8 cellular contexts compared by ENCODE assay signal in genomic region chr15:30470594-30471365, GRCh38. TPM values are rescaled to one million over a fixed set of nuclear protein-coding genes. Genes with fewer than 3 reads are reported as not detected.
A peak's percentile ranks its signal among the peaks of the same experiment; 100 is the strongest.
DNase-seq lines count a peak whose midpoint lies in the region; ATAC-seq, FAIRE-seq and TF ChIP-seq lines count a peak whose summit lies in the region.
"Not testable (repeated sequence)": the region's sequence is repeated elsewhere in the genome, so short reads cannot be mapped to it uniquely, and the experiment has no call there.

No MANE protein-coding gene starts in this region.

- not testable (repeated sequence) for H3K79me2 ChIP-seq in OCI-LY3 (ENCODE audit: low read length)

- H3K9me3 ChIP-seq in A549; OCI-LY3 (ENCODE audit: insufficient read depth, low read length); effector memory CD4-positive, alpha-beta T cell (ENCODE audit: control insufficient read depth, low read length); naive thymus-derived CD4-positive, alpha-beta T cell (ENCODE audit: control insufficient read depth in 2 of 3, low read length in 3 of 3): not testable (repeated sequence)

- H3K27ac ChIP-seq in A549 = peak overlapping the region; percentile 70 to 77; a peak in 5 of 6 replicates
- not testable (repeated sequence) for H3K27ac ChIP-seq in OCI-LY3 (ENCODE audit: low read length); effector memory CD4-positive, alpha-beta T cell (ENCODE audit: insufficient read depth, low read length, poor library complexity, severe bottlenecking)
- H3K27ac ChIP-seq in naive thymus-derived CD4-positive, alpha-beta T cell (ENCODE audit: low read depth, low read length) = peak overlapping the region; percentile 41

- H3K4me1 Mint-ChIP-seq in naive thymus-derived CD4-positive, alpha-beta T cell = not testable (repeated sequence)

- not testable (repeated sequence) for H3K27me3 Mint-ChIP-seq in naive thymus-derived CD4-positive, alpha-beta T cell

- not testable (repeated sequence) for H3K4me1 ChIP-seq in A549; OCI-LY3 (ENCODE audit: low read length); effector memory CD4-positive, alpha-beta T cell (ENCODE audit: control insufficient read depth, insufficient read depth, low read length, poor library complexity, severe bottlenecking); naive thymus-derived CD4-positive, alpha-beta T cell (ENCODE audit: control insufficient read depth in 2 of 2, insufficient read depth in 2 of 2, low read length in 2 of 2)

- TF ChIP-seq RAD21 in A549 (conservative IDR thresholded peaks at IDR 0.05 in 1 of 2, IDR thresholded peaks at IDR 0.05 in 1 of 2) = not testable (repeated sequence)

- not testable (repeated sequence) for TF ChIP-seq POLR2A in A549 (IDR thresholded peaks at IDR 0.05; ENCODE audit: low read length)

- POLR2A ChIA-PET in A549 (lab: Yijun Ruan, JAX); naive thymus-derived CD4-positive, alpha-beta T cell (lab: Charles Lee): not testable (repeated sequence)

- WGBS in A549 (ENCODE audit: missing lambda C conversion rate) = no CpG with 5 or more reads among the region's 89 CpGs

- H3K36me3 Mint-ChIP-seq in naive thymus-derived CD4-positive, alpha-beta T cell = not testable (repeated sequence)

- not testable (repeated sequence) for TF ChIP-seq CTCF in A549 (IDR thresholded peaks at IDR 0.05); OCI-LY3 (IDR thresholded peaks at IDR 0.05; ENCODE audit: low read depth, low read length)

- H3K9ac ChIP-seq in OCI-LY3 (ENCODE audit: low read length) = not testable (repeated sequence)

- H3K27ac Mint-ChIP-seq in naive thymus-derived CD4-positive, alpha-beta T cell = not testable (repeated sequence)

- CTCF ChIA-PET in A549 (lab: Yijun Ruan, JAX); naive thymus-derived CD4-positive, alpha-beta T cell (lab: Charles Lee): not testable (repeated sequence)

- not testable (repeated sequence) for H3K9me3 Mint-ChIP-seq in naive thymus-derived CD4-positive, alpha-beta T cell

- not testable (repeated sequence) for DNase-seq in A549 (ENCODE audit: low read depth in 1 of 2, low spot score in 1 of 2)
- DNase-seq in activated CD8-positive, alpha-beta memory T cell treated with anti-CD3 and anti-CD28 coated beads, Interleukin-2, amount 50 U/mL, for 48 hours = peak; percentile 70
- DNase-seq in effector memory CD4-positive, alpha-beta T cell = peak; percentile 34 to 45 (median 39)
- DNase-seq in naive thymus-derived CD4-positive, alpha-beta T cell = peak; percentile 36 to 84 (median 66)
- peak in 2 of 3 experiments; percentile 14 to 39 for DNase-seq in stimulated activated CD4-positive, alpha-beta T cell treated with anti-CD3 and anti-CD28 coated beads, TNF-alpha, amount 100 ng/mL, for 24 hours (ENCODE audit: low read depth in 3 of 3)

- H3K27me3 ChIP-seq in OCI-LY3 (ENCODE audit: low read depth, low read length); effector memory CD4-positive, alpha-beta T cell (replicated peaks; ENCODE audit: control insufficient read depth, insufficient read depth, low read length, poor library complexity, severe bottlenecking); naive thymus-derived CD4-positive, alpha-beta T cell (ENCODE audit: control insufficient read depth in 2 of 2, insufficient read depth in 2 of 2, low read length in 2 of 2): not testable (repeated sequence)

- FAIRE-seq in A549 (lab: Jason Lieb, UNC) = not testable (repeated sequence)

- H4K20me1 ChIP-seq in OCI-LY3 (ENCODE audit: insufficient read depth, low read length) = not testable (repeated sequence)

- ATAC-seq in A549 (peak; percentile 95), GM19328 (IDR thresholded peaks at IDR 0.05; ENCODE audit: unreplicated experiment) (peak; percentile 85), HG02852 (IDR thresholded peaks at IDR 0.05; ENCODE audit: unreplicated experiment) (peak; percentile 74)
- peak; percentile 98 for ATAC-seq in naive thymus-derived CD4-positive, alpha-beta T cell

- not testable (repeated sequence) for H3K36me3 ChIP-seq in OCI-LY3 (replicated peaks; ENCODE audit: low read depth, low read length); effector memory CD4-positive, alpha-beta T cell (ENCODE audit: control insufficient read depth, insufficient read depth, low read length); naive thymus-derived CD4-positive, alpha-beta T cell (ENCODE audit: control insufficient read depth in 2 of 3, insufficient read depth in 3 of 3, low read length in 3 of 3)

- H3K4me3 Mint-ChIP-seq in naive thymus-derived CD4-positive, alpha-beta T cell = not testable (repeated sequence)

- not testable (repeated sequence) for H2AFZ ChIP-seq in OCI-LY3 (ENCODE audit: low read depth, low read length)

- H3K4me3 ChIP-seq in A549 = peak overlapping the region; percentile 43
- H3K4me3 ChIP-seq in OCI-LY3 (ENCODE audit: low read length) = peak overlapping the region; percentile 49; the same call in 1 of the 2 replicates
- H3K4me3 ChIP-seq in effector memory CD4-positive, alpha-beta T cell (ENCODE audit: insufficient read depth, low read depth, low read length, poor library complexity, severe bottlenecking); naive thymus-derived CD4-positive, alpha-beta T cell (ENCODE audit: low read length): not testable (repeated sequence)

- not testable (repeated sequence) for TF ChIP-seq EP300 in A549 (IDR thresholded peaks at IDR 0.05)

- not testable (repeated sequence) for H3K4me2 ChIP-seq in A549; OCI-LY3 (ENCODE audit: low read length)

- intact Hi-C loops in naive thymus-derived CD4-positive, alpha-beta T cell (cut with micrococcal nuclease) = not testable (repeated sequence)

TF ChIP-seq in A549, 52 proteins besides CTCF, POLR2A, EP300 and RAD21:
- TF ChIP-seq PHF8 (IDR thresholded peaks at IDR 0.05; ENCODE audit: borderline replicate concordance, low read depth) = peak; percentile 38; the same call in 1 of the 2 replicates

RNA-seq across cellular contexts. Expression of gene GOLGA8R, which starts 56.7 kb away (rescaled TPM):
- polyA plus RNA-seq in A549 (2011; rRNA removed) (0.56 and 1.0 TPM in 2 replicates), A549 (2017; fragmentation: RNase III; extraction: RNeasy Plus Mini Kit Qiagen cat#74134 plus additional on column Dnase treatment) (0.49 to 0.56 TPM (median 0.50 TPM) in 3 replicates)
- polyA plus RNA-seq in A549 (2012; cell fraction: cytosol; rRNA removed) = 0.10 and 0.16 TPM in 2 replicates
- 0.86 and 0.89 TPM in 2 replicates for polyA plus RNA-seq in A549 (2012; cell fraction: nucleus; rRNA removed)
- polyA minus RNA-seq in A549 (2011; rRNA and poly(A)+ RNA removed) = 0.39 and 1.1 TPM in 2 replicates
- total RNA-seq in naive thymus-derived CD4-positive, alpha-beta T cell = 10 to 100 TPM in 1 of 5 experiments, 1 to 10 TPM in 4; 5.9 to 10.0 (median 6.9) TPM
- polyA plus RNA-seq in naive thymus-derived CD4-positive, alpha-beta T cell = under 1 TPM; 0.11 to 0.25 TPM
